ENCODE assay signal across 24 cellular contexts in the genomic region with DNA sequence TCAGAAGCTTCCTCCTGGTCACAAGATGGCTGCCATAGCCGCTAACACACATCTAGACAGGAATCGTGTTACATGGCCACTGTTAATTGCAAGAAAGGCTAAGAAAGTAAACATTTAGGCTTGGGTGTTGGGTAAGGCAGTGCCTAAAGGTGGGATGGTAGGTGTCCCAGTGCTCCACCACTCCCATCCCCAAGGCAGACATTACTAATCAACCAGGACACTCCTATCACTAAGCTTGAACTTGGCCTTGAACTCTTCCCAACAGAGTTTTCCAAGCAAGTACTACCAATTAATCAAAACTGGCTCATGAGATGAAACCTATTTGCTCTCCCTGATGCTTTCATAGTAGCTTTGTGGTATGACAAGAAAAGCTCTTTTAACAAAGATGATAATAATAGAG. TPM values are rescaled to one million over a fixed set of nuclear protein-coding genes. Genes with fewer than 3 reads are reported as not detected.
DNase-seq lines count a peak whose midpoint lies in the region; ATAC-seq, FAIRE-seq and TF ChIP-seq lines count a peak whose summit lies in the region.
"Had no signal": no experiment of that assay in that cellular context is flagged by ENCODE, and none has a peak within 500 bp of the region (broad histone marks: within the 10 kb centered on the region; RNA-seq: fewer than 3 reads in every experiment).

No MANE protein-coding gene starts in this region.

- H3K9me2 ChIP-seq in GM23338 (ENCODE audit: insufficient read depth), result peaks cover 18% of the 10 kb centered on the region

- no peak overlapping the region for H3K4me2 ChIP-seq in GM23338
- no peak overlapping the region for H3K4me2 ChIP-seq in K562 (ENCODE audit: insufficient read depth, low read length)

- intact Hi-C loops in K562 (cut with micrococcal nuclease), result no loop called here
- intact Hi-C loops in activated CD4-positive, alpha-beta T cell treated with anti-CD3 and anti-CD28 coated beads for 36 hours (cut with DNase I, micrococcal nuclease), result no loop called here

- no peak for TF ChIP-seq EP300 in K562 (IDR thresholded peaks at IDR 0.05; ENCODE audit: low read length)

- H3K4me3 Mint-ChIP-seq in GM23338 (no peak overlapping the region), osteocyte (ENCODE audit: unreplicated experiment) (no peak overlapping the region), type B pancreatic cell (no peak overlapping the region)
- no peak overlapping the region for H3K4me3 Mint-ChIP-seq in activated CD4-positive, alpha-beta T cell treated with anti-CD3 and anti-CD28 coated beads for 36 hours
- H3K4me3 Mint-ChIP-seq: CD4-positive, CD25-positive, alpha-beta regulatory T cell; HFFc6 had no signal

- no TSS peak for BruUV-seq in K562 (replicated peaks; lab: Mats Ljungman, UMichigan)

- H3K4me1 Mint-ChIP-seq in GM23338 (no peaks in the 10 kb centered on the region; the same call in 2 of the 3 replicates), osteocyte (ENCODE audit: unreplicated experiment) (no peaks in the 10 kb centered on the region), type B pancreatic cell (ENCODE audit: unreplicated experiment) (peaks cover 6% of the 10 kb centered on the region)
- H3K4me1 Mint-ChIP-seq in activated CD4-positive, alpha-beta T cell treated with anti-CD3 and anti-CD28 coated beads for 36 hours, result no peaks in the 10 kb centered on the region

- no peak for FAIRE-seq in K562 (lab: Jason Lieb, UNC)
- FAIRE-seq: A204.1, GM18507, HTR-8/SVneo had no signal

- H3K27ac Mint-ChIP-seq in GM23338 (no peak overlapping the region), osteocyte (ENCODE audit: unreplicated experiment) (no peak overlapping the region), type B pancreatic cell (no peak overlapping the region)
- H3K27ac Mint-ChIP-seq in activated CD4-positive, alpha-beta T cell treated with anti-CD3 and anti-CD28 coated beads for 36 hours, result no peak overlapping the region
- H3K27ac Mint-ChIP-seq: CD4-positive, CD25-positive, alpha-beta regulatory T cell; HFFc6 had no signal

- H3K9ac ChIP-seq in K562 (ENCODE audit: insufficient read depth in 1 of 2, low read depth in 2 of 2, low read length in 2 of 2), result no peak overlapping the region

- H3K27ac ChIP-seq in GM23338 (ENCODE audit: low read depth), result no peak overlapping the region
- no peak overlapping the region for H3K27ac ChIP-seq in K562 (ENCODE audit: extremely low read depth, low read depth, low read length)

- no peaks in the 10 kb centered on the region for H3K9me3 ChIP-seq in K562 (replicated peaks; ENCODE audit: control insufficient read depth, insufficient read depth, low read depth, low read length)
- H3K9me3 ChIP-seq: BE2C had no signal

- no peaks in the 10 kb centered on the region for H3K36me3 Mint-ChIP-seq in GM23338 (ENCODE audit: low read depth)
- H3K36me3 Mint-ChIP-seq in osteocyte (ENCODE audit: unreplicated experiment), result no peaks in the 10 kb centered on the region
- no peaks in the 10 kb centered on the region for H3K36me3 Mint-ChIP-seq in type B pancreatic cell
- H3K36me3 Mint-ChIP-seq in activated CD4-positive, alpha-beta T cell treated with anti-CD3 and anti-CD28 coated beads for 36 hours (ENCODE audit: low read depth), result no peaks in the 10 kb centered on the region

- WGBS in K562 (ENCODE audit: insufficient coverage, low coverage, missing lambda C conversion rate), result 0% methylated on average over 2 of the region's 2 CpGs

- no peaks in the 10 kb centered on the region for H4K20me1 ChIP-seq in GM23338 (replicated peaks; ENCODE audit: insufficient read depth)
- no peaks in the 10 kb centered on the region for H4K20me1 ChIP-seq in K562 (replicated peaks; ENCODE audit: control insufficient read depth, insufficient read depth, low read length)

- no peaks in the 10 kb centered on the region for H3K36me3 ChIP-seq in GM23338 (ENCODE audit: insufficient read depth)
- H3K36me3 ChIP-seq in K562 (ENCODE audit: control insufficient read depth, insufficient read depth, low read length), result no peaks in the 10 kb centered on the region
- H3K36me3 ChIP-seq: BE2C had no signal

- H3K9me3 Mint-ChIP-seq in GM23338 (no peaks in the 10 kb centered on the region), osteocyte (ENCODE audit: unreplicated experiment) (no peaks in the 10 kb centered on the region), type B pancreatic cell (peaks cover 5% of the 10 kb centered on the region)
- no peaks in the 10 kb centered on the region for H3K9me3 Mint-ChIP-seq in activated CD4-positive, alpha-beta T cell treated with anti-CD3 and anti-CD28 coated beads for 36 hours (ENCODE audit: low read depth)
- H3K9me3 Mint-ChIP-seq: HFFc6 had no signal

- no peaks in the 10 kb centered on the region for H3K9me1 ChIP-seq in K562 (ENCODE audit: control insufficient read depth, insufficient read depth, low read length)

- TF ChIP-seq CTCF in GM23338 (conservative IDR thresholded peaks at IDR 0.05; ENCODE audit: low read depth in 2 of 2), result no peak
- no peak for TF ChIP-seq CTCF in K562 (IDR thresholded peaks at IDR 0.05 in 2 of 3, conservative IDR thresholded peaks at IDR 0.05 in 1 of 3; ENCODE audit: insufficient read depth in 2 of 3, low read depth in 1 of 3, low read length in 3 of 3)
- TF ChIP-seq CTCF in osteocyte (IDR thresholded peaks at IDR 0.05), result no peak
- TF ChIP-seq CTCF in type B pancreatic cell (conservative IDR thresholded peaks at IDR 0.05), result no peak

- H3K79me2 ChIP-seq in GM23338 (replicated peaks; ENCODE audit: insufficient read depth), result no peaks in the 10 kb centered on the region
- H3K79me2 ChIP-seq in K562 (ENCODE audit: control insufficient read depth, insufficient read depth, low read length), result no peaks in the 10 kb centered on the region

- H2AFZ ChIP-seq in GM23338 (peak overlapping the region; percentile 43; the same call in 1 of the 2 replicates), K562 (ENCODE audit: low read depth, low read length) (0 out of 2 replicates have a peak overlapping the region, but pooled peaks have one; percentile 8)

- H3K4me3 ChIP-seq in GM23338 (no peak overlapping the region), K562 (no peak overlapping the region)

- H3K27me3 ChIP-seq in GM23338 (ENCODE audit: insufficient read depth), result no peaks in the 10 kb centered on the region
- peaks cover 3 to 16% of the 10 kb centered on the region in 2 experiments; a peak in 4 of 5 replicates for H3K27me3 ChIP-seq in K562 (ENCODE audit: control insufficient read depth in 2 of 2, insufficient read depth in 2 of 2, low read length in 2 of 2)
- H3K27me3 ChIP-seq: BE2C had no signal

- DNase-seq in GM23338 (ENCODE audit: low spot score) (no peak), K562 (ENCODE audit: extremely low read depth in 1 of 4, low spot score in 3 of 4) (no peak), osteocyte (ENCODE audit: extremely low spot score, unreplicated experiment) (peak; percentile 40), type B pancreatic cell (ENCODE audit: extremely low spot score, unreplicated experiment) (peak; percentile 7), mesenteric fat pad (ENCODE audit: low spot score) (no peak), epidermal melanocyte (ENCODE audit: insufficient read length, low spot score) (no peak)
- DNase-seq in activated CD4-positive, alpha-beta T cell treated with anti-CD3 and anti-CD28 coated beads for 36 hours, result no peak
- DNase-seq: ACHN; BE2C; C1 segment of cervical spinal cord; CD4-positive, CD25-positive, alpha-beta regulatory T cell; DMS153; DMS79; GF-D8; H7; HFFc6; IMR-90; Kasumi-1; KBM-7 had no signal

- H3K4me1 ChIP-seq in GM23338 (ENCODE audit: insufficient read depth) (no peaks in the 10 kb centered on the region), K562 (replicated peaks in 1 of 2; ENCODE audit: control insufficient read depth in 2 of 2, insufficient read depth in 2 of 2, low read length in 2 of 2) (no peaks in the 10 kb centered on the region)

- no peak for TF ChIP-seq RAD21 in K562 (CRISPR knock-in tag; conservative IDR thresholded peaks at IDR 0.05 in 1 of 2, IDR thresholded peaks at IDR 0.05 in 1 of 2)

- POLR2A ChIA-PET in K562 (lab: Yijun Ruan, JAX), result interaction anchor here (1.1 to 2.5 kb wide), 2 partner anchors 9 to 23 kb away, joined by 3 to 7 read pairs; no protein-coding TSS in a partner anchor
- POLR2A ChIA-PET in activated CD4-positive, alpha-beta T cell treated with anti-CD3 and anti-CD28 coated beads for 36 hours (lab: Charles Lee), result no interaction called here

- H3K27me3 Mint-ChIP-seq in GM23338 (ENCODE audit: insufficient read depth, low read depth, poor library complexity) (no peaks in the 10 kb centered on the region), osteocyte (ENCODE audit: unreplicated experiment) (peaks cover 9% of the 10 kb centered on the region), type B pancreatic cell (no peaks in the 10 kb centered on the region)
- H3K27me3 Mint-ChIP-seq in activated CD4-positive, alpha-beta T cell treated with anti-CD3 and anti-CD28 coated beads for 36 hours, result peaks cover 4% of the 10 kb centered on the region

- in situ Hi-C loops in K562 (cut with MboI), result no loop called here

- CTCF ChIA-PET in K562 (lab: Yijun Ruan, JAX; ENCODE audit: low intra/inter-chr PET ratio), result no interaction called here
- CTCF ChIA-PET in activated CD4-positive, alpha-beta T cell treated with anti-CD3 and anti-CD28 coated beads for 36 hours (lab: Charles Lee), result interaction anchor here (0.8 to 1.1 kb wide), 2 partner anchors 11 to 143 kb away, joined by 3 read pairs; no protein-coding TSS in a partner anchor

- ATAC-seq in GM23338, result no peak
- ATAC-seq in K562, result no peak
- no peak for ATAC-seq in GM19023 (IDR thresholded peaks at IDR 0.05; ENCODE audit: unreplicated experiment)
- no peak for ATAC-seq in activated CD4-positive, alpha-beta T cell treated with anti-CD3 and anti-CD28 coated beads for 36 hours
- ATAC-seq: HCT116 had no signal

- no peak for TF ChIP-seq POLR2A in K562 (conservative IDR thresholded peaks at IDR 0.05)

- H3F3A ChIP-seq in GM23338 (replicated peaks; ENCODE audit: low read depth), result no peaks in the 10 kb centered on the region

RNA-seq across cellular contexts. Expression of gene C3orf80, which starts 37.9 kb away (rescaled TPM):
- total RNA-seq in GM23338 (2014; rRNA removed; shearing (Covaris generic)), result 1.0 and 3.0 TPM in 2 replicates
- polyA plus RNA-seq in GM23338 (2016; fragmentation: Nextera tagmentation; extraction: Ambion mirVana) (0.40 and 0.57 TPM in 2 replicates), K562 (2011; rRNA removed) (0.07 and 0.16 TPM in 2 replicates), K562 (2014; fragmentation: Illumina TruSeq; extraction: Trizol) (0.06 and 0.18 TPM in 2 replicates), K562 (2014; fragmentation: Nextera tagmentation; extraction: Ambion mirVana) (under 1 TPM; 0.03 to 0.04 TPM), K562 (2014; rRNA removed) (0.16 and 0.31 TPM in 2 replicates)
- total RNA-seq in K562 (2011; cell fraction: chromatin; rRNA removed; ENCODE audit: low replicate concordance), result 0.09 TPM in 1 of 2 replicates, not detected in the other
- 0.26 TPM in 1 of 2 replicates, not detected in the other for total RNA-seq in K562 (2011; cell fraction: nucleolus; rRNA removed)
- 0.15 TPM in 1 of 2 replicates, not detected in the other for total RNA-seq in K562 (2011; cell fraction: nucleoplasm; rRNA removed)
- total RNA-seq in K562 (2014; rRNA removed) (0.14 and 0.33 TPM in 2 replicates), K562 (2014; rRNA removed; fragmentation: Illumina TruSeq; extraction: Trizol) (0.07 and 0.13 TPM in 2 replicates), K562 (2015; rRNA removed; fragmentation: Illumina TruSeq; extraction: Trizol) (0.08 and 0.11 TPM in 2 replicates), K562 (2021) (0.60 and 0.75 TPM in 2 replicates), osteocyte (not detected in 2 replicates), type B pancreatic cell (ENCODE audit: low replicate concordance) (2.6 and 2.8 TPM in 2 replicates), mesenteric fat pad (0.87 TPM)
- polyA plus RNA-seq in K562 (2011; cell fraction: cytosol; rRNA removed), result 0.06 and 0.10 TPM in 2 replicates
- polyA plus RNA-seq in K562 (2011; cell fraction: nucleus; rRNA removed), result 0.10 and 0.14 TPM in 2 replicates
- polyA plus RNA-seq in K562 (2012), result 0.20 and 0.71 TPM in 2 replicates
- 0.06 TPM in 1 of 2 replicates, not detected in the other for polyA minus RNA-seq in K562 (2011; rRNA and poly(A)+ RNA removed)
- not detected in 2 replicates for polyA minus RNA-seq in K562 (2011; cell fraction: cytosol; rRNA and poly(A)+ RNA removed)
- polyA minus RNA-seq in K562 (2011; cell fraction: nucleus; rRNA and poly(A)+ RNA removed), result 0.22 and 0.27 TPM in 2 replicates
- total RNA-seq in activated CD4-positive, alpha-beta T cell treated with anti-CD3 and anti-CD28 coated beads for 36 hours, result under 1 TPM in 1 of 2 experiments, not detected in 1; 0.09 TPM
- total RNA-seq: IMR-90 had no signal
- polyA plus RNA-seq: CD4-positive, CD25-positive, alpha-beta regulatory T cell; IMR-90 had no signal

Comparison
In these comparisons a context has a peak if more than half of its experiments do, and no peak if none do; other contexts are left out.
1. DNase-seq: peak in osteocyte (single experiment) and type B pancreatic cell (single experiment); none in GM23338 (single experiment), K562 (0 of 4), activated CD4-positive, alpha-beta T cell treated with anti-CD3 and anti-CD28 coated beads for 36 hours (single experiment), mesenteric fat pad (single experiment) and epidermal melanocyte (single experiment).